8 cellular contexts compared by ENCODE assay signal in genomic region chr2:96874099-96874831, GRCh38. TPM values are rescaled to one million over a fixed set of nuclear protein-coding genes. Genes with fewer than 3 reads are reported as not detected.
DNase-seq lines count a peak whose midpoint lies in the region; ATAC-seq lines count a peak whose summit lies in the region.

No MANE protein-coding gene starts in this region.

- no peaks in the 10 kb centered on the region for H3K36me3 Mint-ChIP-seq in CD4-positive, CD25-positive, alpha-beta regulatory T cell
- no peaks in the 10 kb centered on the region for H3K36me3 Mint-ChIP-seq in activated T-helper 2 cell treated with anti-CD3 and anti-CD28 coated beads, Interferon-gamma antibody, Interleukin-2, Interleukin-4, amounts not matched to agents 10 μg/mL and 5 μg/mL and 100 μg/mL, durations not matched to agents 14 hours and 24 hours and 36 hours (ENCODE audit: low read depth)

- intact Hi-C loops in activated T-helper 2 cell treated with anti-CD3 and anti-CD28 coated beads, Interferon-gamma antibody, Interleukin-2, Interleukin-4, amounts not matched to agents 10 μg/mL and 5 μg/mL and 100 μg/mL, durations not matched to agents 14 hours and 24 hours and 36 hours (cut with micrococcal nuclease): loop anchor here (5.0 kb wide), 1 partner anchor 88 kb away; no protein-coding TSS in a partner anchor

- no peaks in the 10 kb centered on the region for H3K36me3 ChIP-seq in CD4-positive, CD25-positive, alpha-beta regulatory T cell (ENCODE audit: control insufficient read depth, insufficient read depth, low read length)

- H3K27ac ChIP-seq in CD4-positive, CD25-positive, alpha-beta regulatory T cell (ENCODE audit: insufficient read depth, low read length, poor library complexity, severe bottlenecking): peak overlapping the region; percentile 5

- peak overlapping the region in 1 of 4 donors; percentile 80 for H3K4me3 Mint-ChIP-seq in CD4-positive, CD25-positive, alpha-beta regulatory T cell
- H3K4me3 Mint-ChIP-seq in activated T-helper 2 cell treated with anti-CD3 and anti-CD28 coated beads, Interferon-gamma antibody, Interleukin-2, Interleukin-4, amounts not matched to agents 10 μg/mL and 5 μg/mL and 100 μg/mL, durations not matched to agents 14 hours and 24 hours and 36 hours (ENCODE audit: low read depth): no peak overlapping the region

- H3K4me1 ChIP-seq in CD4-positive, CD25-positive, alpha-beta regulatory T cell (ENCODE audit: control insufficient read depth, insufficient read depth, low read length, poor library complexity, severe bottlenecking): peaks cover 20% of the 10 kb centered on the region

- H3K27me3 Mint-ChIP-seq in CD4-positive, CD25-positive, alpha-beta regulatory T cell: peaks cover 36% of the 10 kb centered on the region
- H3K27me3 Mint-ChIP-seq in activated T-helper 2 cell treated with anti-CD3 and anti-CD28 coated beads, Interferon-gamma antibody, Interleukin-2, Interleukin-4, amounts not matched to agents 10 μg/mL and 5 μg/mL and 100 μg/mL, durations not matched to agents 14 hours and 24 hours and 36 hours (ENCODE audit: low read depth): peaks cover 7% of the 10 kb centered on the region

- peaks cover 6 to 41% (median 14%) of the 10 kb centered on the region in 4 donors for H3K4me1 Mint-ChIP-seq in CD4-positive, CD25-positive, alpha-beta regulatory T cell
- H3K4me1 Mint-ChIP-seq in activated T-helper 2 cell treated with anti-CD3 and anti-CD28 coated beads, Interferon-gamma antibody, Interleukin-2, Interleukin-4, amounts not matched to agents 10 μg/mL and 5 μg/mL and 100 μg/mL, durations not matched to agents 14 hours and 24 hours and 36 hours (ENCODE audit: low read depth): peaks cover 16% of the 10 kb centered on the region

- H3K9me3 Mint-ChIP-seq in CD4-positive, CD25-positive, alpha-beta regulatory T cell: no peaks in the 10 kb centered on the region
- H3K9me3 Mint-ChIP-seq in activated T-helper 2 cell treated with anti-CD3 and anti-CD28 coated beads, Interferon-gamma antibody, Interleukin-2, Interleukin-4, amounts not matched to agents 10 μg/mL and 5 μg/mL and 100 μg/mL, durations not matched to agents 14 hours and 24 hours and 36 hours: no peaks in the 10 kb centered on the region

- H3K27me3 ChIP-seq in CD4-positive, CD25-positive, alpha-beta regulatory T cell (ENCODE audit: control insufficient read depth, insufficient read depth, low read length): no peaks in the 10 kb centered on the region

- peak overlapping the region; percentile 41 to 91 (median 48) for H3K27ac Mint-ChIP-seq in CD4-positive, CD25-positive, alpha-beta regulatory T cell
- H3K27ac Mint-ChIP-seq in activated T-helper 2 cell treated with anti-CD3 and anti-CD28 coated beads, Interferon-gamma antibody, Interleukin-2, Interleukin-4, amounts not matched to agents 10 μg/mL and 5 μg/mL and 100 μg/mL, durations not matched to agents 14 hours and 24 hours and 36 hours: no peak overlapping the region

- DNase-seq in CD4-positive, CD25-positive, alpha-beta regulatory T cell: no peak
- DNase-seq in GM19238 (ENCODE audit: insufficient read length, low spot score): peak; percentile 61
- peak; percentile 36 for DNase-seq in MV-4-11 (lab: John Stamatoyannopoulos, UW)
- peak; percentile 53 for DNase-seq in kidney tubule cell (ENCODE audit: low spot score)
- no peak for DNase-seq in glomerular visceral epithelial cell (ENCODE audit: extremely low spot score)
- DNase-seq in NCI-H1694 treated with DMSO at 0.1 percent for 48 hours (lab: John Stamatoyannopoulos, UW): no peak
- DNase-seq in activated T-helper 2 cell treated with anti-CD3 and anti-CD28 coated beads, Interferon-gamma antibody, Interleukin-2, Interleukin-4, amounts not matched to agents 10 μg/mL and 5 μg/mL and 100 μg/mL, durations not matched to agents 14 hours and 24 hours and 36 hours (ENCODE audit: low spot score): no peak

- no peak overlapping the region for H3K4me3 ChIP-seq in CD4-positive, CD25-positive, alpha-beta regulatory T cell (ENCODE audit: low read depth, low read length)

- ATAC-seq in CD4-positive, CD25-positive, alpha-beta regulatory T cell (ENCODE audit: low read depth in 2 of 2): no peak
- no peak for ATAC-seq in HG02588 (IDR thresholded peaks at IDR 0.05; ENCODE audit: unreplicated experiment)

- no peaks in the 10 kb centered on the region for H3K9me3 ChIP-seq in CD4-positive, CD25-positive, alpha-beta regulatory T cell (ENCODE audit: control insufficient read depth in 2 of 2, low read length in 2 of 2)

RNA-seq across cellular contexts. Expression of gene SEMA4C, which starts 4.4 kb away (rescaled TPM):
- total RNA-seq in CD4-positive, CD25-positive, alpha-beta regulatory T cell: 23.3 TPM
- 1 to 10 TPM; 1.3 to 3.1 (median 2.2) TPM for polyA plus RNA-seq in CD4-positive, CD25-positive, alpha-beta regulatory T cell
- 32.0 and 36.1 TPM in 2 replicates for total RNA-seq in activated T-helper 2 cell treated with anti-CD3 and anti-CD28 coated beads, Interferon-gamma antibody, Interleukin-2, Interleukin-4, amounts not matched to agents 10 μg/mL and 5 μg/mL and 100 μg/mL, durations not matched to agents 14 hours and 24 hours and 36 hours

RNA-seq across cellular contexts. Expression of gene ANKRD39, which starts 16.4 kb away (rescaled TPM):
- total RNA-seq in CD4-positive, CD25-positive, alpha-beta regulatory T cell: 31.9 TPM
- 10 to 100 TPM; 30.2 to 44.4 (median 37.6) TPM for polyA plus RNA-seq in CD4-positive, CD25-positive, alpha-beta regulatory T cell
- total RNA-seq in activated T-helper 2 cell treated with anti-CD3 and anti-CD28 coated beads, Interferon-gamma antibody, Interleukin-2, Interleukin-4, amounts not matched to agents 10 μg/mL and 5 μg/mL and 100 μg/mL, durations not matched to agents 14 hours and 24 hours and 36 hours: 39.2 and 40.0 TPM in 2 replicates

RNA-seq across cellular contexts. Expression of gene ANKRD23, which starts 30.4 kb away (rescaled TPM):
- 16.4 TPM for total RNA-seq in CD4-positive, CD25-positive, alpha-beta regulatory T cell
- polyA plus RNA-seq in CD4-positive, CD25-positive, alpha-beta regulatory T cell: 1 to 10 TPM in 1 of 4 donors, under 1 TPM in 3; 0.68 to 1.1 (median 0.90) TPM
- total RNA-seq in activated T-helper 2 cell treated with anti-CD3 and anti-CD28 coated beads, Interferon-gamma antibody, Interleukin-2, Interleukin-4, amounts not matched to agents 10 μg/mL and 5 μg/mL and 100 μg/mL, durations not matched to agents 14 hours and 24 hours and 36 hours: 7.0 and 9.1 TPM in 2 replicates

RNA-seq across cellular contexts. Expression of gene CNNM3, which starts 58.2 kb away (rescaled TPM):
- 33.1 TPM for total RNA-seq in CD4-positive, CD25-positive, alpha-beta regulatory T cell
- polyA plus RNA-seq in CD4-positive, CD25-positive, alpha-beta regulatory T cell: 10 to 100 TPM in 2 of 4 donors, 1 to 10 TPM in 2; 4.9 to 14.0 (median 7.9) TPM
- total RNA-seq in activated T-helper 2 cell treated with anti-CD3 and anti-CD28 coated beads, Interferon-gamma antibody, Interleukin-2, Interleukin-4, amounts not matched to agents 10 μg/mL and 5 μg/mL and 100 μg/mL, durations not matched to agents 14 hours and 24 hours and 36 hours: 28.7 and 30.4 TPM in 2 replicates

Comparison
In these comparisons a context has a peak if more than half of its experiments do, and no peak if none do; other contexts are left out.
1. DNase-seq: peak in GM19238 (single experiment), MV-4-11 (single experiment) and kidney tubule cell (single experiment); none in CD4-positive, CD25-positive, alpha-beta regulatory T cell (0 of 3), glomerular visceral epithelial cell (single experiment), NCI-H1694 treated with DMSO at 0.1 percent for 48 hours (single experiment) and activated T-helper 2 cell treated with anti-CD3 and anti-CD28 coated beads, Interferon-gamma antibody, Interleukin-2, Interleukin-4, amounts not matched to agents 10 μg/mL and 5 μg/mL and 100 μg/mL, durations not matched to agents 14 hours and 24 hours and 36 hours (single experiment).